8 cellular contexts compared by ENCODE assay signal in genomic region chr6:158849899-158850806, GRCh38. TPM values are rescaled to one million over a fixed set of nuclear protein-coding genes. Genes with fewer than 3 reads are reported as not detected.
DNase-seq lines count a peak whose midpoint lies in the region; ATAC-seq and TF ChIP-seq lines count a peak whose summit lies in the region.

No MANE protein-coding gene starts in this region.

- H3K36me3 Mint-ChIP-seq in stimulated activated naive B cell treated with anti-CD40 and anti-IgM and Interleukin-4, amounts not matched to agents 10 μg/mL and 1 μg/mL and 100 μg/mL, for 72 hours, result no peaks in the 10 kb centered on the region

- H3K27ac Mint-ChIP-seq in stimulated activated naive B cell treated with anti-CD40 and anti-IgM and Interleukin-4, amounts not matched to agents 10 μg/mL and 1 μg/mL and 100 μg/mL, for 72 hours, result peak overlapping the region; percentile 88

- no peaks in the 10 kb centered on the region for H3K27me3 Mint-ChIP-seq in stimulated activated naive B cell treated with anti-CD40 and anti-IgM and Interleukin-4, amounts not matched to agents 10 μg/mL and 1 μg/mL and 100 μg/mL, for 72 hours

- peaks cover 0 to 1% of the 10 kb centered on the region in 2 donors for H3K9me3 Mint-ChIP-seq in stimulated activated naive B cell treated with anti-CD40 and anti-IgM and Interleukin-4, amounts not matched to agents 10 μg/mL and 1 μg/mL and 100 μg/mL, for 72 hours

- H3K4me3 Mint-ChIP-seq in stimulated activated naive B cell treated with anti-CD40 and anti-IgM and Interleukin-4, amounts not matched to agents 10 μg/mL and 1 μg/mL and 100 μg/mL, for 72 hours, result no peak overlapping the region

- ATAC-seq in left colon, result peak; percentile 80
- ATAC-seq in stimulated activated naive B cell treated with anti-CD40 and anti-IgM and Interleukin-4, amounts not matched to agents 10 μg/mL and 1 μg/mL and 100 μg/mL, for 72 hours (replicated peaks), result peak; percentile 59 to 61
- ATAC-seq in HG02759 (IDR thresholded peaks at IDR 0.05; ENCODE audit: unreplicated experiment), result no peak
- no peak for ATAC-seq in HG03280 (IDR thresholded peaks at IDR 0.05; ENCODE audit: unreplicated experiment)

- in situ Hi-C loops in ACHN (cut with HindIII; ENCODE audit: low pct_ligation_motif_present, low pct_unique_long_range_greater_than_20kb, low sequenced_read_pairs) (no loop called here), astrocyte of the cerebellum (cut with HindIII; ENCODE audit: low sequenced_read_pairs) (no loop called here)

- no peak overlapping the region for H3K4me3 ChIP-seq in astrocyte of the cerebellum (ENCODE audit: low read depth, low read length)

- H3K4me1 Mint-ChIP-seq in stimulated activated naive B cell treated with anti-CD40 and anti-IgM and Interleukin-4, amounts not matched to agents 10 μg/mL and 1 μg/mL and 100 μg/mL, for 72 hours, result peaks cover 22 to 25% of the 10 kb centered on the region in 2 donors

- DNase-seq in ACHN (peak; percentile 90), HS-5 (ENCODE audit: low read depth) (peak; percentile 96), SW 1271 (lab: John Stamatoyannopoulos, UW) (peak; percentile 69 to 95), astrocyte of the cerebellum (ENCODE audit: low read depth) (peak; percentile 55), left colon (peak; percentile 43 to 72)
- DNase-seq in stimulated activated naive B cell treated with anti-CD40 and anti-IgM and Interleukin-4, amounts not matched to agents 10 μg/mL and 1 μg/mL and 100 μg/mL, for 72 hours, result no peak

- intact Hi-C loops in left colon (cut with DNase I, micrococcal nuclease), result no loop called here

- TF ChIP-seq CTCF in astrocyte of the cerebellum (IDR thresholded peaks at IDR 0.05; ENCODE audit: low read depth, low read length, missing control alignments), result no peak

RNA-seq across cellular contexts. Expression of gene EZR, which starts 31.0 kb away (rescaled TPM):
- total RNA-seq in left colon, result 100 to 1,000 TPM; 368 to 492 TPM

Comparison
In these comparisons a context has a peak if more than half of its experiments do, and no peak if none do; other contexts are left out.
1. ATAC-seq: peak in left colon (single experiment) and stimulated activated naive B cell treated with anti-CD40 and anti-IgM and Interleukin-4, amounts not matched to agents 10 μg/mL and 1 μg/mL and 100 μg/mL, for 72 hours (2 of 2); none in HG02759 (single experiment) and HG03280 (single experiment).